Comparison of ENCODE assay signal across 9 cellular contexts in genomic region chr5:116738948-116739339, GRCh38.
"Had no signal": no experiment of that assay in that cellular context is flagged by ENCODE, and none has a peak within 500 bp of the region (broad histone marks: within the 10 kb centered on the region; RNA-seq: fewer than 3 reads in every experiment).

No MANE protein-coding gene starts in this region.

- H3K4me3 Mint-ChIP-seq: activated T-cell treated with anti-CD3 and anti-CD28 coated beads, Interleukin-2, amount 50 U/mL, for 24 hours; natural killer cell treated with Interleukin-12 subunit alpha and Interleukin-12 subunit beta and Interleukin-15 and Interleukin-18, amount 100 ng/mL, for 72 hours had no signal

- DNase-seq: activated CD4-positive, CD25-positive, alpha-beta regulatory T cell; activated effector memory CD4-positive, alpha-beta T cell treated with Interleukin-2 at 50 U/mL for 16 hours; activated T-cell treated with anti-CD3 and anti-CD28 coated beads, Interleukin-2, amount 50 U/mL, for 24 hours; central memory CD4-positive, alpha-beta T cell; effector CD4-positive, alpha-beta T cell; stomach; T-helper 2 cell had no signal

- H3K9me3 ChIP-seq: stomach had no signal

- H3K27ac Mint-ChIP-seq: activated naive CD4-positive, alpha-beta T cell treated with anti-CD3 and anti-CD28 coated beads, Interleukin-2, amount 50 U/mL, for 72 hours; activated T-cell treated with anti-CD3 and anti-CD28 coated beads, Interleukin-2, amount 50 U/mL, for 24 hours; natural killer cell treated with Interleukin-12 subunit alpha and Interleukin-12 subunit beta and Interleukin-15 and Interleukin-18, amount 100 ng/mL, for 72 hours had no signal

- H3K4me3 ChIP-seq: stomach had no signal

- ATAC-seq: activated naive CD4-positive, alpha-beta T cell treated with anti-CD3 and anti-CD28 coated beads, Interleukin-2, amount 50 U/mL, for 72 hours; natural killer cell treated with Interleukin-12 subunit alpha and Interleukin-12 subunit beta and Interleukin-15 and Interleukin-18, amount 100 ng/mL, for 72 hours had no signal

- H3K36me3 ChIP-seq: stomach had no signal

- H3K27me3 ChIP-seq: stomach had no signal

- H3K27me3 Mint-ChIP-seq: natural killer cell treated with Interleukin-12 subunit alpha and Interleukin-12 subunit beta and Interleukin-15 and Interleukin-18, amount 100 ng/mL, for 72 hours had no signal

- H3K36me3 Mint-ChIP-seq: activated naive CD4-positive, alpha-beta T cell treated with anti-CD3 and anti-CD28 coated beads, Interleukin-2, amount 50 U/mL, for 72 hours; natural killer cell treated with Interleukin-12 subunit alpha and Interleukin-12 subunit beta and Interleukin-15 and Interleukin-18, amount 100 ng/mL, for 72 hours had no signal
